12 cellular contexts compared by ENCODE assay signal in the genomic region with DNA sequence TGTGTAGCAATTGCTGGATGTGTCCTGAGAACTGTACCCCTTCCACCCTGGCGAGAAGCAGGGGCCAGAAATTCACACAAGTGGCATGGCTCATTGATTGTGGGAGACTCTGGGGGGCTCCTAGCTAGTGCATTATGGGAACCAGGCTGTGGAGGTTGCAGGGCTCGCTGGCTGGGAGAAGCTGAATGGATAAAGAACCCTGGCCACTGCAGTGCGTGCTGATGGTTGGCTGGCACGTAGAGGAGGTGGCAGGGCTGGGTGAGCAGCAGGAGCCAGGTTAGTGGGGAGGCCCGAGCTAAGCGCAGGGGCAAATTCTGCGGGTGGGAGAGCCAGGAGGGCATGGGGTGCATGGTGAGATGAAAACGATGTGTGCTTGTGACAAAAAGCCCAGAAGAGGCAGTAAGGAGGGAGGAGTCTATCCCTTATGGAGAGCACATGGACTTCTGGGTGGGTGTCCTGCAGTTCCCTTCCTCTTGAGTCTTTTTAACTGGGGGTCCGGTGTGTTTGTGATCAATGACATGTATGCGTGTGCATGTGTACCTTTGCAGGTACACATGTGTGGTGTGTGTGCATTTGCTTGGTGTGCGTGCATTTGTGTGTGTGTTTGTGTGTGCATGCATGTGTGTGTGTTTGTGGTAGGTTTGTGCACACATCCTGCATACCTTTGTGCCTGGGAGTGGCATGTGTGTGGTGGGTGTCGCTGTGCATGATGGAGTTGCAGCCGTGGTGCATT. TPM values are rescaled to one million over a fixed set of nuclear protein-coding genes. Genes with fewer than 3 reads are reported as not detected.
A peak's percentile ranks its signal among the peaks of the same experiment; 100 is the strongest.
DNase-seq lines count a peak whose midpoint lies in the region; FAIRE-seq and TF ChIP-seq lines count a peak whose summit lies in the region.
"Had no signal": no experiment of that assay in that cellular context is flagged by ENCODE, and none has a peak within 500 bp of the region (broad histone marks: within the 10 kb centered on the region; RNA-seq: fewer than 3 reads in every experiment).

No MANE protein-coding gene starts in this region.

- no peaks in the 10 kb centered on the region for H3F3A ChIP-seq in GM23248 (ENCODE audit: insufficient read depth)

- H3K4me1 ChIP-seq in CD4-positive, alpha-beta memory T cell (ENCODE audit: insufficient read depth, low read length): peaks cover 52% of the 10 kb centered on the region
- peaks cover 19% of the 10 kb centered on the region for H3K4me1 ChIP-seq in GM23248 (ENCODE audit: insufficient read depth)
- H3K4me1 ChIP-seq in astrocyte (ENCODE audit: insufficient read depth, low read length): peaks cover 20% of the 10 kb centered on the region

- FAIRE-seq in astrocyte (lab: Jason Lieb, UNC): no peak
- FAIRE-seq: endothelial cell of umbilical vein, GM12891 had no signal

- CTCF ChIA-PET in CD4-positive, alpha-beta memory T cell (lab: Charles Lee; ENCODE audit: partially characterized antibody): interaction anchor here (1.3 kb wide), 2 partner anchors 22 kb away, joined by 5 to 6 read pairs; partner anchors contain the start of gene IBA57

- intact Hi-C loops in CD4-positive, alpha-beta memory T cell (cut with micrococcal nuclease): no loop called here

- no peaks in the 10 kb centered on the region for H3K27me3 ChIP-seq in CD4-positive, alpha-beta memory T cell (ENCODE audit: insufficient read depth, low read length)
- H3K27me3 ChIP-seq in GM23248 (replicated peaks; ENCODE audit: insufficient read depth) (no peaks in the 10 kb centered on the region), astrocyte (ENCODE audit: insufficient read depth, low read length) (no peaks in the 10 kb centered on the region)

- H3K4me1 Mint-ChIP-seq in CD4-positive, alpha-beta memory T cell: peaks cover 14 to 52% (median 35%) of the 10 kb centered on the region in 4 donors
- peaks cover 20% of the 10 kb centered on the region for H3K4me1 Mint-ChIP-seq in astrocyte (ENCODE audit: low read depth, unreplicated experiment)
- H3K4me1 Mint-ChIP-seq in nephron progenitor cell: peaks cover 21% of the 10 kb centered on the region

- DNase-seq in CD4-positive, alpha-beta memory T cell: no peak
- no peak for DNase-seq in GM23248
- DNase-seq in astrocyte (ENCODE audit: low read depth): no peak
- DNase-seq in nephron progenitor cell: no peak
- no peak for DNase-seq in mesenteric fat pad (ENCODE audit: low spot score)
- DNase-seq in foreskin melanocyte: no peak
- no peak for DNase-seq in AG08396 (ENCODE audit: low spot score)
- DNase-seq: activated CD4-positive, CD25-positive, alpha-beta regulatory T cell; hippocampal formation; NCI-H2227 treated with DMSO at 0.1 percent for 48 hours had no signal

- POLR2A ChIA-PET in CD4-positive, alpha-beta memory T cell (lab: Charles Lee; ENCODE audit: partially characterized antibody): interaction anchor here (0.6 to 5.3 kb wide), 5 partner anchors 8 to 63 kb away, joined by 3 to 127 read pairs (median 4); partner anchors contain the start of gene IBA57

- H3K9ac ChIP-seq in GM23248 (peak overlapping the region; percentile 96), astrocyte (ENCODE audit: low read length) (no peak overlapping the region)

- H3K27ac Mint-ChIP-seq in CD4-positive, alpha-beta memory T cell: peak overlapping the region; percentile 25 to 91 (median 74)
- H3K27ac Mint-ChIP-seq in astrocyte (ENCODE audit: unreplicated experiment) (no peak overlapping the region), nephron progenitor cell (peak overlapping the region; percentile 83)

- no peaks in the 10 kb centered on the region for H3K9me3 ChIP-seq in CD4-positive, alpha-beta memory T cell (ENCODE audit: control insufficient read depth in 1 of 2, low read length in 2 of 2)
- H3K9me3 ChIP-seq in GM23248 (ENCODE audit: low read depth): no peaks in the 10 kb centered on the region
- no peaks in the 10 kb centered on the region for H3K9me3 ChIP-seq in astrocyte (ENCODE audit: insufficient read depth, low read depth, low read length)

- no peaks in the 10 kb centered on the region for H3K9me3 Mint-ChIP-seq in CD4-positive, alpha-beta memory T cell
- H3K9me3 Mint-ChIP-seq in astrocyte (ENCODE audit: unreplicated experiment) (peaks cover 2% of the 10 kb centered on the region), nephron progenitor cell (no peaks in the 10 kb centered on the region)

- peaks cover 35% of the 10 kb centered on the region for H3K36me3 ChIP-seq in CD4-positive, alpha-beta memory T cell (ENCODE audit: insufficient read depth, low read length)
- H3K36me3 ChIP-seq in GM23248 (ENCODE audit: low read depth): no peaks in the 10 kb centered on the region
- H3K36me3 ChIP-seq in astrocyte (ENCODE audit: insufficient read depth, low read length): peaks cover 6% of the 10 kb centered on the region

- H3K4me3 Mint-ChIP-seq in CD4-positive, alpha-beta memory T cell: peak overlapping the region in 7 of 8 donors; percentile 43 to 97 (median 68)
- H3K4me3 Mint-ChIP-seq in astrocyte (ENCODE audit: unreplicated experiment) (peak overlapping the region; percentile 60), nephron progenitor cell (peak overlapping the region; percentile 10)

- H2AFZ ChIP-seq in GM23248 (no peak overlapping the region), astrocyte (ENCODE audit: low read depth, low read length) (no peak overlapping the region)

- peaks cover 82% of the 10 kb centered on the region for H3K79me2 ChIP-seq in GM23248 (ENCODE audit: insufficient read depth)
- peaks cover 85% of the 10 kb centered on the region for H3K79me2 ChIP-seq in astrocyte (ENCODE audit: insufficient read depth, low read length)

- no peaks in the 10 kb centered on the region for H3K27me3 Mint-ChIP-seq in CD4-positive, alpha-beta memory T cell
- H3K27me3 Mint-ChIP-seq in astrocyte (ENCODE audit: low read depth, unreplicated experiment) (no peaks in the 10 kb centered on the region), nephron progenitor cell (ENCODE audit: low read depth, poor library complexity) (peaks cover 9% of the 10 kb centered on the region)

- no peaks in the 10 kb centered on the region for H3K9me2 ChIP-seq in GM23248 (ENCODE audit: insufficient read depth)

- no peak overlapping the region for H3K27ac ChIP-seq in CD4-positive, alpha-beta memory T cell (ENCODE audit: low read depth, low read length)
- H3K27ac ChIP-seq in GM23248: 0 out of 2 replicates have a peak overlapping the region, but pooled peaks have one; percentile 93
- H3K27ac ChIP-seq in astrocyte (ENCODE audit: low read depth, low read length): no peak overlapping the region

- H4K20me1 ChIP-seq in GM23248 (ENCODE audit: insufficient read depth) (peaks cover 24% of the 10 kb centered on the region; the same call in 1 of the 2 replicates), astrocyte (ENCODE audit: insufficient read depth, low read length) (peaks cover 80% of the 10 kb centered on the region)

- 75 to 76% methylated on average over 13 of the region's 13 CpGs for WGBS in GM23248 (ENCODE audit: low coverage in 1 of 2, low lambda C conversion rate in 2 of 2, missing lambda C conversion rate in 2 of 2), 2 experiments

- no peak overlapping the region for H3K4me2 ChIP-seq in GM23248 (ENCODE audit: unreplicated experiment)
- no peak overlapping the region for H3K4me2 ChIP-seq in astrocyte (ENCODE audit: low read length)

- peaks cover 0 to 30% of the 10 kb centered on the region in 2 donors for H3K36me3 Mint-ChIP-seq in CD4-positive, alpha-beta memory T cell
- peaks cover 3% of the 10 kb centered on the region for H3K36me3 Mint-ChIP-seq in astrocyte (ENCODE audit: low read depth, unreplicated experiment)
- H3K36me3 Mint-ChIP-seq in nephron progenitor cell (ENCODE audit: low read depth): no peaks in the 10 kb centered on the region

- in situ Hi-C loops in GM23248 (cut with MboI): no loop called here

- no peak overlapping the region for H3K4me3 ChIP-seq in CD4-positive, alpha-beta memory T cell (ENCODE audit: low read length in 2 of 2)
- H3K4me3 ChIP-seq in GM23248 (peak overlapping the region; percentile 19; the same call in 1 of the 2 replicates), astrocyte (ENCODE audit: insufficient read depth, low read depth, low read length) (no peak overlapping the region)

- TF ChIP-seq CTCF in astrocyte (IDR thresholded peaks at IDR 0.05; ENCODE audit: insufficient read depth, low read depth, low read length) (no peak), nephron progenitor cell (IDR thresholded peaks at IDR 0.05) (no peak)

RNA-seq across cellular contexts. Expression of gene GUK1, which starts 3.6 kb away (rescaled TPM):
- total RNA-seq in CD4-positive, alpha-beta memory T cell: 100 to 1,000 TPM; 179 to 185 TPM
- 100 to 1,000 TPM; 382 to 488 TPM for polyA plus RNA-seq in CD4-positive, alpha-beta memory T cell
- 324 and 340 TPM in 2 replicates for total RNA-seq in GM23248 (2014; rRNA removed; shearing (Covaris generic))
- 554 and 574 TPM in 2 replicates for polyA plus RNA-seq in GM23248 (2016; fragmentation: Nextera tagmentation; extraction: Ambion mirVana)
- total RNA-seq in astrocyte (214 and 217 TPM in 2 replicates), mesenteric fat pad (220 TPM)

RNA-seq across cellular contexts. Expression of gene GJC2, which starts 6.1 kb away (rescaled TPM):
- total RNA-seq in CD4-positive, alpha-beta memory T cell: under 1 TPM; 0.61 to 0.80 TPM
- not detected for polyA plus RNA-seq in CD4-positive, alpha-beta memory T cell
- 0.54 and 2.7 TPM in 2 replicates for total RNA-seq in GM23248 (2014; rRNA removed; shearing (Covaris generic))
- 0.08 and 0.14 TPM in 2 replicates for polyA plus RNA-seq in GM23248 (2016; fragmentation: Nextera tagmentation; extraction: Ambion mirVana)
- total RNA-seq in astrocyte: 1.1 and 1.4 TPM in 2 replicates
- total RNA-seq in mesenteric fat pad: 2.6 TPM

RNA-seq across cellular contexts. Expression of gene IBA57, which starts 22.0 kb away (rescaled TPM):
- 10 to 100 TPM; 10.9 to 12.0 TPM for total RNA-seq in CD4-positive, alpha-beta memory T cell
- 1 to 10 TPM; 1.3 to 2.9 TPM for polyA plus RNA-seq in CD4-positive, alpha-beta memory T cell
- total RNA-seq in GM23248 (2014; rRNA removed; shearing (Covaris generic)): 2.9 and 6.2 TPM in 2 replicates
- polyA plus RNA-seq in GM23248 (2016; fragmentation: Nextera tagmentation; extraction: Ambion mirVana): 2.0 and 3.3 TPM in 2 replicates
- total RNA-seq in astrocyte (3.8 and 4.9 TPM in 2 replicates), mesenteric fat pad (7.5 TPM)

RNA-seq across cellular contexts. Expression of gene MRPL55, which starts 34.5 kb away (rescaled TPM):
- total RNA-seq in CD4-positive, alpha-beta memory T cell: 10 to 100 TPM; 57.8 to 64.5 TPM
- 100 to 1,000 TPM; 108 to 157 TPM for polyA plus RNA-seq in CD4-positive, alpha-beta memory T cell
- 57.5 and 84.4 TPM in 2 replicates for total RNA-seq in GM23248 (2014; rRNA removed; shearing (Covaris generic))
- 94.4 and 95.1 TPM in 2 replicates for polyA plus RNA-seq in GM23248 (2016; fragmentation: Nextera tagmentation; extraction: Ambion mirVana)
- total RNA-seq in astrocyte (50.8 and 53.3 TPM in 2 replicates), mesenteric fat pad (38.9 TPM)

RNA-seq across cellular contexts. Expression of gene C1orf35, which starts 40.5 kb away (rescaled TPM):
- total RNA-seq in CD4-positive, alpha-beta memory T cell: 10 to 100 TPM; 28.5 to 30.7 TPM
- 10 to 100 TPM; 16.4 to 20.0 TPM for polyA plus RNA-seq in CD4-positive, alpha-beta memory T cell
- total RNA-seq in GM23248 (2014; rRNA removed; shearing (Covaris generic)): 11.6 and 15.6 TPM in 2 replicates
- polyA plus RNA-seq in GM23248 (2016; fragmentation: Nextera tagmentation; extraction: Ambion mirVana): 19.9 and 23.4 TPM in 2 replicates
- total RNA-seq in astrocyte (19.8 and 21.8 TPM in 2 replicates), mesenteric fat pad (5.6 TPM)

Comparison
In these comparisons a context has a peak if more than half of its experiments do, and no peak if none do; other contexts are left out.
1. H3K4me3 Mint-ChIP-seq: peak in every context shown above with its lines; median percentile 68 in CD4-positive, alpha-beta memory T cell; 60 in astrocyte; 10 in nephron progenitor cell.